In genomic region chr4:3463556-3464348, GRCh38 we compare ENCODE assay signal across 19 cellular contexts. TPM values are rescaled to one million over a fixed set of nuclear protein-coding genes. Genes with fewer than 3 reads are reported as not detected.
A peak's percentile ranks its signal among the peaks of the same experiment; 100 is the strongest.
DNase-seq lines count a peak whose midpoint lies in the region; ATAC-seq and TF ChIP-seq lines count a peak whose summit lies in the region.
"Had no signal": no experiment of that assay in that cellular context is flagged by ENCODE, and none has a peak within 500 bp of the region (broad histone marks: within the 10 kb centered on the region; RNA-seq: fewer than 3 reads in every experiment).

No MANE protein-coding gene starts in this region.

- peaks cover 4% of the 10 kb centered on the region for H3K79me1 ChIP-seq in neuronal stem cell (ENCODE audit: low read depth, low read length)

- no peaks in the 10 kb centered on the region for H3K9me2 ChIP-seq in PC-9 (ENCODE audit: insufficient read depth)

- DNase-seq in PC-9 (no peak), neuronal stem cell (ENCODE audit: low spot score) (no peak), tibial nerve (ENCODE audit: low spot score in 2 of 2) (no peak), HCEC 1CT (no peak)
- no peak for DNase-seq in stimulated activated CD4-positive, alpha-beta T cell treated with anti-CD3 and anti-CD28 coated beads, Interleukin-4, amount 100 ng/mL, for 1 hour
- DNase-seq: activated CD4-positive, alpha-beta T cell treated with anti-CD3 and anti-CD28 coated beads, Interleukin-2, amount 10 ng/mL, durations not matched to agents 24 days and 14 days; activated naive CD8-positive, alpha-beta T cell treated with anti-CD3 and anti-CD28 coated beads, Interleukin-2, amount 50 U/mL, for 24 hours; activated T-cell treated with anti-CD3 and anti-CD28 coated beads, Interleukin-2, amount 50 U/mL, for 24 hours; CD4-positive, CD25-positive, alpha-beta regulatory T cell; cerebellar nuclear complex; NCI-H774; T-helper 2 cell; trophoblast cell had no signal

- peak overlapping the region; percentile 44 for H3K9ac ChIP-seq in neuronal stem cell (ENCODE audit: low read depth, low read length, poor library complexity)

- no peak for TF ChIP-seq POLR2A in gastroesophageal sphincter (IDR thresholded peaks at IDR 0.05)
- no peak for TF ChIP-seq POLR2A in tibial nerve (IDR thresholded peaks at IDR 0.05)

- H2AK5ac ChIP-seq in neuronal stem cell (ENCODE audit: low read depth, low read length): peak overlapping the region; percentile 86

- POLR2A ChIA-PET in PC-9 (lab: Charles Lee; ENCODE audit: unreplicated experiment): interaction anchor here (0.6 kb wide), 1 partner anchor 21 kb away, joined by 3 read pairs; no protein-coding TSS in a partner anchor

- H3K27ac ChIP-seq in PC-9: no peak overlapping the region
- H3K27ac ChIP-seq in gastroesophageal sphincter: peak overlapping the region in 1 of 4 donors; percentile 50
- H3K27ac ChIP-seq in neuronal stem cell (replicated peaks; ENCODE audit: low read length): no peak overlapping the region
- H3K27ac ChIP-seq in tibial nerve: no peak overlapping the region
- H3K27ac ChIP-seq: neutrophil had no signal

- peaks cover 21% of the 10 kb centered on the region for H3K4me1 ChIP-seq in PC-9 (replicated peaks; ENCODE audit: insufficient read depth)
- peaks cover 0 to 33% (median 0%) of the 10 kb centered on the region in 3 donors for H3K4me1 ChIP-seq in gastroesophageal sphincter
- peaks cover 12 to 43% of the 10 kb centered on the region in 2 donors for H3K4me1 ChIP-seq in neuronal stem cell (ENCODE audit: control insufficient read depth in 2 of 2, insufficient read depth in 1 of 2, low read depth in 1 of 2, low read length in 2 of 2)
- H3K4me1 ChIP-seq in tibial nerve: peaks cover 0 to 12% (median 3%) of the 10 kb centered on the region in 4 donors

- TF ChIP-seq CTCF in PC-9 (conservative IDR thresholded peaks at IDR 0.05) (no peak), gastroesophageal sphincter (IDR thresholded peaks at IDR 0.05) (no peak), tibial nerve (IDR thresholded peaks at IDR 0.05) (no peak)

- intact Hi-C loops in PC-9 (cut with micrococcal nuclease; ENCODE audit: unreplicated experiment): no loop called here

- H3K18ac ChIP-seq in neuronal stem cell (ENCODE audit: low read length): peak overlapping the region; percentile 87

- H2BK120ac ChIP-seq in neuronal stem cell (ENCODE audit: low read depth, low read length): no peak overlapping the region

- peaks cover 17% of the 10 kb centered on the region; the same call in 1 of the 2 replicates for H3F3A ChIP-seq in PC-9 (ENCODE audit: insufficient read depth, low read depth)

- peak overlapping the region; percentile 98 for H2BK15ac ChIP-seq in neuronal stem cell (ENCODE audit: low read length)

- ATAC-seq in gastroesophageal sphincter (no peak), GM19023 (IDR thresholded peaks at IDR 0.05; ENCODE audit: unreplicated experiment) (no peak), HG03135 (IDR thresholded peaks at IDR 0.05; ENCODE audit: unreplicated experiment) (no peak)
- ATAC-seq: activated naive CD8-positive, alpha-beta T cell treated with anti-CD3 and anti-CD28 coated beads, Interleukin-2, amount 50 U/mL, for 24 hours had no signal

- TF ChIP-seq EP300 in gastroesophageal sphincter (IDR thresholded peaks at IDR 0.05) (no peak), tibial nerve (IDR thresholded peaks at IDR 0.05) (no peak)

- CTCF ChIA-PET in PC-9 (lab: Charles Lee): interaction anchor here (0.5 kb wide), 1 partner anchor 402 kb away, joined by 10 read pairs; no protein-coding TSS in a partner anchor

- no peaks in the 10 kb centered on the region for H3K79me2 ChIP-seq in PC-9 (ENCODE audit: low read depth)

- H3K27me3 ChIP-seq in PC-9 (ENCODE audit: insufficient read depth, low read depth) (no peaks in the 10 kb centered on the region; the same call in 1 of the 2 replicates), gastroesophageal sphincter (peaks cover 19% of the 10 kb centered on the region), neuronal stem cell (ENCODE audit: control insufficient read depth in 3 of 3, insufficient read depth in 3 of 3, low read depth in 1 of 3, low read length in 3 of 3) (peaks cover 0 to 49% (median 18%) of the 10 kb centered on the region in 3 experiments), tibial nerve (peaks cover 0 to 40% of the 10 kb centered on the region in 2 donors)

- no peak overlapping the region for H4K91ac ChIP-seq in neuronal stem cell (ENCODE audit: low read depth, low read length, poor library complexity)

- WGBS in gastroesophageal sphincter (ENCODE audit: low coverage in 1 of 2), 2 donors: no CpG with 5 or more reads among the region's 43 CpGs
- no CpG with 5 or more reads among the region's 43 CpGs for WGBS in neuronal stem cell (ENCODE audit: extremely low coverage in 2 of 2, insufficient read length in 2 of 2, insufficient replicate concordance in 1 of 2), 2 donors
- 16 to 79% methylated on average over 8 to 10 of the region's 43 CpGs for WGBS in tibial nerve, 2 donors

- H3K4me2 ChIP-seq in PC-9 (peak overlapping the region; percentile 50; the same call in 1 of the 2 replicates), neuronal stem cell (ENCODE audit: insufficient read depth, low read length, poor library complexity, severe bottlenecking) (no peak overlapping the region)

- H3K36me3 ChIP-seq in PC-9 (ENCODE audit: low read depth): no peaks in the 10 kb centered on the region
- H3K36me3 ChIP-seq in gastroesophageal sphincter: no peaks in the 10 kb centered on the region
- peaks cover 0 to 3% of the 10 kb centered on the region in 2 donors for H3K36me3 ChIP-seq in neuronal stem cell (replicated peaks in 1 of 2; ENCODE audit: control insufficient read depth in 2 of 2, insufficient read depth in 2 of 2, low read length in 2 of 2)
- H3K36me3 ChIP-seq in tibial nerve: no peaks in the 10 kb centered on the region
- H3K36me3 ChIP-seq: neutrophil had no signal

- H2AFZ ChIP-seq in PC-9 (no peak overlapping the region), neuronal stem cell (ENCODE audit: low read length) (no peak overlapping the region)

- H2BK5ac ChIP-seq in neuronal stem cell (ENCODE audit: low read length): peak overlapping the region; percentile 88

- H2BK12ac ChIP-seq in neuronal stem cell (ENCODE audit: low read length): peak overlapping the region; percentile 73

- no peak overlapping the region for H4K8ac ChIP-seq in neuronal stem cell (ENCODE audit: low read depth, low read length)

- no TSS peak for BruUV-seq in PC-9 (replicated peaks; lab: Mats Ljungman, UMichigan)

- H4K20me1 ChIP-seq in PC-9 (ENCODE audit: insufficient read depth): no peaks in the 10 kb centered on the region

- H3K9me3 ChIP-seq in PC-9 (ENCODE audit: insufficient read depth, low read depth) (0 out of 2 replicates have a peak, but pooled peaks cover 5% of the 10 kb centered on the region), gastroesophageal sphincter (no peaks in the 10 kb centered on the region), neuronal stem cell (replicated peaks in 1 of 2; ENCODE audit: control insufficient read depth in 2 of 2, insufficient read depth in 1 of 2, low read depth in 1 of 2, low read length in 2 of 2) (peaks cover 9 to 16% of the 10 kb centered on the region in 2 donors), tibial nerve (no peaks in the 10 kb centered on the region)
- H3K9me3 ChIP-seq: neutrophil had no signal

- H3K4me3 ChIP-seq in PC-9: no peak overlapping the region
- peak overlapping the region; percentile 53 to 55 for H3K4me3 ChIP-seq in gastroesophageal sphincter
- no peak overlapping the region for H3K4me3 ChIP-seq in neuronal stem cell (ENCODE audit: low read length in 2 of 2)
- H3K4me3 ChIP-seq in tibial nerve: peak overlapping the region in 3 of 4 donors; percentile 2 to 49 (median 33)
- H3K4me3 ChIP-seq: GM12878, lung had no signal

- H3K14ac ChIP-seq in neuronal stem cell (ENCODE audit: low read length): peak overlapping the region; percentile 56

- peak overlapping the region; percentile 53 for H3K4ac ChIP-seq in neuronal stem cell (ENCODE audit: low read length)

- H3K23ac ChIP-seq in neuronal stem cell (ENCODE audit: low read depth, low read length, poor library complexity): peak overlapping the region; percentile 60

RNA-seq across cellular contexts. Expression of gene DOK7, which starts 0.6 kb away (rescaled TPM):
- 7.1 and 7.6 TPM in 2 replicates for total RNA-seq in PC-9 (2021)
- total RNA-seq in gastroesophageal sphincter: 1 to 10 TPM in 3 of 4 donors, under 1 TPM in 1; 0.32 to 5.3 (median 2.8) TPM
- polyA plus RNA-seq in neuronal stem cell (2013, experiment 1 of 2): 0.14 TPM
- 0.11 TPM for polyA plus RNA-seq in neuronal stem cell (2013, experiment 2 of 2)
- total RNA-seq in tibial nerve: under 1 TPM in 1 of 4 donors, not detected in 3; 0.66 TPM
- total RNA-seq: activated CD4-positive, alpha-beta T cell treated with anti-CD3 and anti-CD28 coated beads, Interleukin-2, amount 10 ng/mL, durations not matched to agents 24 days and 14 days; CD4-positive, CD25-positive, alpha-beta regulatory T cell had no signal

RNA-seq across cellular contexts. Expression of gene HGFAC, which starts 22.0 kb away (rescaled TPM):
- total RNA-seq in PC-9 (2021) (1.3 and 1.5 TPM in 2 replicates), gastroesophageal sphincter (1 to 10 TPM in 1 of 4 donors, under 1 TPM in 2, not detected in 1; 0.13 to 1.8 (median 0.62) TPM), tibial nerve (not detected)
- polyA plus RNA-seq in neuronal stem cell (2013, experiment 1 of 2): 0.59 TPM
- polyA plus RNA-seq in neuronal stem cell (2013, experiment 2 of 2): 0.61 TPM
- total RNA-seq: activated CD4-positive, alpha-beta T cell treated with anti-CD3 and anti-CD28 coated beads, Interleukin-2, amount 10 ng/mL, durations not matched to agents 24 days and 14 days; CD4-positive, CD25-positive, alpha-beta regulatory T cell had no signal
- polyA plus RNA-seq: GM12878 had no signal

Comparison
In these comparisons a context has a peak if more than half of its experiments do, and no peak if none do; other contexts are left out.
1. H3K4me3 ChIP-seq: peak in gastroesophageal sphincter (2 of 2) and tibial nerve (3 of 4); none in PC-9 (single experiment) and neuronal stem cell (0 of 2).